Comparison of ENCODE assay signal across 8 cellular contexts in the genomic region with DNA sequence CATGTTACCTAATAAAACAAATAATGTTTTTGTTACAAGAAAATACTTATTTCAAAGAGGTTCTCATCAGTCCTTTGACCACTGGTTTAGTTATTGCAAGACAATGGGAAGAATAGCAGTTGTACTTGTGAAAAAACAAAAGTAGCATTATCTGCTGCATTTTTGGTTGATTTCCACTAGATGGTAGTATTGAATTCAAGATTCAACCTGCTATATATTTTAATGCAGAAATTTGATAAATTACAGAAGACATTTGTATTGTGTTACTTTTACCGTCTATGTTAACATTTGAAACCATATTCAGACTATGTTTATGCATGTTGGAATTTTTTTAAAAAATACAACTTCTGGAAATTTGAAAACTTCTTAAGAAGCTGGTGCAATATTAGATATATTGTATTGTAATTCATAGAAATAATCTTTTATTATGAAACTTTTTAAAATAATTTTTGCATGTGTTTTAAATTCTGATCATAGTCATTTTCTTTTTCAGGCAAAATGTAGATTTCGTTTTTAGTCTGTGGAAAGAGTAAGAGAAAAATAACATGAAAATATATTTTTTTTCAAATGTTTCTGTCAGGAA.
DNase-seq lines count a peak whose midpoint lies in the region; ATAC-seq and TF ChIP-seq lines count a peak whose summit lies in the region.

No MANE protein-coding gene starts in this region.

- POLR2A ChIA-PET in AG04449 (lab: Yijun Ruan, JAX), result no interaction called here

- no peak overlapping the region for H3K4me3 ChIP-seq in AG04449 (ENCODE audit: low read depth, low read length)

- CTCF ChIA-PET in AG04449 (lab: Yijun Ruan, JAX), result interaction anchor here (0.6 to 5.8 kb wide), 19 partner anchors 11 to 987 kb away, joined by 3 to 52 read pairs (median 6); no protein-coding TSS in a partner anchor

- TF ChIP-seq CTCF in AG04449 (IDR thresholded peaks at IDR 0.05; ENCODE audit: insufficient read depth, low read length, missing control alignments) (peak; percentile 21), GM13976 (IDR thresholded peaks at IDR 0.05; ENCODE audit: borderline replicate concordance, control extremely low read depth, extremely low read depth, insufficient read depth, missing control alignments) (peak; percentile 38)

- no peak for DNase-seq in AG04449 (ENCODE audit: low read depth, low spot score)
- no peak for DNase-seq in GM13976 (ENCODE audit: low spot score)
- DNase-seq in RKO (ENCODE audit: low spot score), result peak; percentile 79
- DNase-seq in glomerular visceral epithelial cell (ENCODE audit: extremely low spot score), result peak; percentile 13
- no peak for DNase-seq in NCI-H446 treated with DMSO at 0.1 percent for 48 hours (lab: John Stamatoyannopoulos, UW)
- no peak for DNase-seq in SHP77 (lab: John Stamatoyannopoulos, UW)
- DNase-seq in GM19238 (ENCODE audit: insufficient read length, low spot score), result no peak

- in situ Hi-C loops in GM13976 (cut with MboI; ENCODE audit: low sequenced_read_pairs, unreplicated experiment), result loop anchor here (10.0 kb wide), 2 partner anchors 269 to 669 kb away; no protein-coding TSS in a partner anchor

- no peak for ATAC-seq in GM19397 (IDR thresholded peaks at IDR 0.05; ENCODE audit: unreplicated experiment)

Comparison
In these comparisons a context has a peak if more than half of its experiments do, and no peak if none do; other contexts are left out.
1. DNase-seq: peak in RKO (single experiment) and glomerular visceral epithelial cell (single experiment); none in AG04449 (single experiment), GM13976 (single experiment), NCI-H446 treated with DMSO at 0.1 percent for 48 hours (single experiment), SHP77 (0 of 2) and GM19238 (single experiment).